2 cellular contexts compared by ENCODE assay signal in genomic region chr12:111166779-111167540, GRCh38.
TF ChIP-seq lines count a peak whose summit lies in the region.

No MANE protein-coding gene starts in this region.

TF ChIP-seq in liver, 16 proteins besides CTCF, POLR2A, EP300 and RAD21 (continued from another document):
- TF ChIP-seq REST (IDR thresholded peaks at IDR 0.05) = no peak
- TF ChIP-seq GABPA (IDR thresholded peaks at IDR 0.05 in 1 of 2, conservative IDR thresholded peaks at IDR 0.05 in 1 of 2) = no peak
- no peak for TF ChIP-seq YY1 (IDR thresholded peaks at IDR 0.05)
- no peak for TF ChIP-seq ATF3 (IDR thresholded peaks at IDR 0.05)
- TF ChIP-seq FOXA1 (IDR thresholded peaks at IDR 0.05) = peak; percentile 9
- TF ChIP-seq EGR1 (IDR thresholded peaks at IDR 0.05; ENCODE audit: low read depth in 2 of 2) = no peak
- TF ChIP-seq ZBTB33 (IDR thresholded peaks at IDR 0.05) = no peak
- TF ChIP-seq FOXA2 (IDR thresholded peaks at IDR 0.05) = no peak
- TF ChIP-seq MAX (IDR thresholded peaks at IDR 0.05) = peak; percentile 96
- TF ChIP-seq JUND (IDR thresholded peaks at IDR 0.05) = no peak
- TF ChIP-seq TAF1 (conservative IDR thresholded peaks at IDR 0.05) = no peak

TF ChIP-seq in HepG2, 621 proteins besides CTCF, POLR2A, EP300 and RAD21 (continued from another document):
- TF ChIP-seq ZNF646 (CRISPR knock-in tag; IDR thresholded peaks at IDR 0.05) = no peak
- no peak for TF ChIP-seq ZNF614 (CRISPR knock-in tag; IDR thresholded peaks at IDR 0.05; ENCODE audit: borderline replicate concordance)
- TF ChIP-seq DBP (CRISPR knock-in tag; IDR thresholded peaks at IDR 0.05; ENCODE audit: not compliant biosample characterization) = no peak
- no peak for TF ChIP-seq ZNF580 (CRISPR knock-in tag; IDR thresholded peaks at IDR 0.05; ENCODE audit: borderline replicate concordance, low read depth)
- no peak for TF ChIP-seq GABPA (IDR thresholded peaks at IDR 0.05; ENCODE audit: low read depth, low read length)
- no peak for TF ChIP-seq GABPA (CRISPR knock-in tag; IDR thresholded peaks at IDR 0.05; ENCODE audit: low read depth)
- no peak for TF ChIP-seq SRSF1 (optimal IDR thresholded peaks at IDR 0.05; ENCODE audit: low read depth, low read length)
- no peak for TF ChIP-seq FOXO1 (CRISPR knock-in tag; IDR thresholded peaks at IDR 0.05)
- TF ChIP-seq SMAD3 (CRISPR knock-in tag; IDR thresholded peaks at IDR 0.05) = no peak
- no peak for TF ChIP-seq ZNF430 (CRISPR knock-in tag; IDR thresholded peaks at IDR 0.05)
- TF ChIP-seq SRSF4 (IDR thresholded peaks at IDR 0.05; ENCODE audit: low read depth, low read length, poor library complexity, severe bottlenecking) = no peak
- TF ChIP-seq MAZ (IDR thresholded peaks at IDR 0.05; ENCODE audit: borderline replicate concordance, low read depth, low read length) = no peak
- no peak for TF ChIP-seq MAZ (CRISPR knock-in tag; IDR thresholded peaks at IDR 0.05; ENCODE audit: low read depth)
- TF ChIP-seq SOX6 (IDR thresholded peaks at IDR 0.05) = no peak
- no peak for TF ChIP-seq SOX6 (CRISPR knock-in tag; IDR thresholded peaks at IDR 0.05)
- TF ChIP-seq NFYC (CRISPR knock-in tag; IDR thresholded peaks at IDR 0.05) = no peak
- TF ChIP-seq ZBTB14 (CRISPR knock-in tag; IDR thresholded peaks at IDR 0.05) = no peak
- no peak for TF ChIP-seq NCOA5 (CRISPR knock-in tag; IDR thresholded peaks at IDR 0.05)
